ENCODE assay signal across 8 cellular contexts in the genomic region with DNA sequence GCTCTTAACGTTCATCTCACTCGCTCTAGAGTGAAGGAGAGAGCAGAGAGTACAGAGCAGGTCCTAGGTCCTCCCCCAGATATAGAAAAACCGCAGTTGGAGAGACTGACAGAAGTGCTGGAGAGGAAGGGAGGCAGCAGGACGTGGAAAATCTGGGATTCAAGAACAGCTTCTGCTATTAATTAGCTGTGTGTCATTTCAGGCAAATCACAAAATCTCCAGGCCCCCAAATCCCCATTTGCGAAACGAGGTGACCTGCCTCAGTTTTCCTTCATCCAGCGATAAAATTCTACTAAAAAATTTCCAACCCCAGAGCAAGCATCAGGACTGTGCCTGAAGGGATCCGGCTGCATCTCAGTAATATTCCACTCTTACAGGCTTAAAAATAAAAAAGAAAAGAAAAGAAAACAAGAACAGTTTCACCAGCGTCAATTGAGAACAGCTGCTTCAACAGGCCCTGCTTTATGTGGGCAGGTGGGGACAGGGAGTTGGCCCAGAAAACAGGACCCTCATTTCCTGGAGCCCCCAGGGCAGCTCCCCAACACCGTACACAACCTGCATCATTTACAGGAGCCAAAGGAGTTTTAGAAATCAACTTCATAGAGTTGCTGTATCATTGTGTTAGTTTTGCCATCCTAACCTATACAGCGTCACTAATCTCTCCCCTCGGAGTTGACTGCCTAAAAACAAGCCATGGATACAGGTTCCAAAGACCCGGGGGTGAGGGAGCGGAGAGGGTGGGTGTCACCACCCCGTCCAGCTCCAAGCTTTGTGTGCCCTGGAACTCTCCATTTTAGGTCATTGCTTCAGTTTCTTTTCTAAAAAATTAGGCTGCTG. TPM values are rescaled to one million over a fixed set of nuclear protein-coding genes. Genes with fewer than 3 reads are reported as not detected.
DNase-seq lines count a peak whose midpoint lies in the region; ATAC-seq and TF ChIP-seq lines count a peak whose summit lies in the region.

No MANE protein-coding gene starts in this region.

- ATAC-seq in GM21619 (IDR thresholded peaks at IDR 0.05; ENCODE audit: unreplicated experiment) (peak; percentile 2), esophagus mucosa (no peak)

- TF ChIP-seq EP300 in ovary (IDR thresholded peaks at IDR 0.05): no peak

- H3K4me1 ChIP-seq in ovary (ENCODE audit: insufficient read depth): peaks cover 23% of the 10 kb centered on the region

- intact Hi-C loops in ovary (cut with DNase I): loop anchor here in 2 of 4 donors (2.0 to 5.0 kb wide), 2 partner anchors 74 kb away; a partner anchor contains a TSS

- H3K9me3 ChIP-seq in ovary: no peaks in the 10 kb centered on the region

- WGBS in ovary, 3 donors: 5 to 8% (median 8%) methylated on average over 15 of the region's 15 CpGs

- H3K27ac ChIP-seq in C4-2B (peak overlapping the region; percentile 100), ovary (peak overlapping the region; percentile 80 to 91)

- TF ChIP-seq CTCF in C4-2B (conservative IDR thresholded peaks at IDR 0.05): no peak
- no peak for TF ChIP-seq CTCF in epithelial cell of proximal tubule (conservative IDR thresholded peaks at IDR 0.05; ENCODE audit: low read depth, low read length)
- TF ChIP-seq CTCF in ovary (IDR thresholded peaks at IDR 0.05): no peak

- H3K4me3 ChIP-seq in epithelial cell of proximal tubule (ENCODE audit: low read depth, low read length) (peak overlapping the region; percentile 39), ovary (peak overlapping the region; percentile 41)

- no peak for TF ChIP-seq POLR2A in ovary (IDR thresholded peaks at IDR 0.05)

- H3K27me3 ChIP-seq in ovary: no peaks in the 10 kb centered on the region

- DNase-seq in epithelial cell of proximal tubule (ENCODE audit: low read depth) (no peak), ovary (peak in 3 of 5 donors; percentile 35 to 50 (median 46)), occipital lobe (lab: John Stamatoyannopoulos, UW) (no peak), activated gamma-delta T cell treated with Interleukin-2 at 50 U/mL for 16 hours (no peak)

- H3K36me3 ChIP-seq in ovary: no peaks in the 10 kb centered on the region

TF ChIP-seq in PFSK-1, 5 proteins besides CTCF, POLR2A, EP300 and RAD21:
- peak; percentile 13; the same call in 1 of the 2 replicates for TF ChIP-seq SIN3A (IDR thresholded peaks at IDR 0.05; ENCODE audit: borderline replicate concordance, insufficient read depth, low read length)
- 0 out of 2 replicates have a peak, but pooled peaks have one; percentile 54 for TF ChIP-seq TAF1 (IDR thresholded peaks at IDR 0.05; ENCODE audit: borderline replicate concordance, insufficient read depth, low read length)
- no peak for TF ChIP-seq FOXP2 (optimal IDR thresholded peaks at IDR 0.05; ENCODE audit: borderline replicate concordance, extremely low read depth, extremely low read length, insufficient read depth)
- peak; percentile 67 for TF ChIP-seq POLR2AphosphoS5 (IDR thresholded peaks at IDR 0.05; ENCODE audit: low read depth, low read length)
- TF ChIP-seq, protein P1, sequence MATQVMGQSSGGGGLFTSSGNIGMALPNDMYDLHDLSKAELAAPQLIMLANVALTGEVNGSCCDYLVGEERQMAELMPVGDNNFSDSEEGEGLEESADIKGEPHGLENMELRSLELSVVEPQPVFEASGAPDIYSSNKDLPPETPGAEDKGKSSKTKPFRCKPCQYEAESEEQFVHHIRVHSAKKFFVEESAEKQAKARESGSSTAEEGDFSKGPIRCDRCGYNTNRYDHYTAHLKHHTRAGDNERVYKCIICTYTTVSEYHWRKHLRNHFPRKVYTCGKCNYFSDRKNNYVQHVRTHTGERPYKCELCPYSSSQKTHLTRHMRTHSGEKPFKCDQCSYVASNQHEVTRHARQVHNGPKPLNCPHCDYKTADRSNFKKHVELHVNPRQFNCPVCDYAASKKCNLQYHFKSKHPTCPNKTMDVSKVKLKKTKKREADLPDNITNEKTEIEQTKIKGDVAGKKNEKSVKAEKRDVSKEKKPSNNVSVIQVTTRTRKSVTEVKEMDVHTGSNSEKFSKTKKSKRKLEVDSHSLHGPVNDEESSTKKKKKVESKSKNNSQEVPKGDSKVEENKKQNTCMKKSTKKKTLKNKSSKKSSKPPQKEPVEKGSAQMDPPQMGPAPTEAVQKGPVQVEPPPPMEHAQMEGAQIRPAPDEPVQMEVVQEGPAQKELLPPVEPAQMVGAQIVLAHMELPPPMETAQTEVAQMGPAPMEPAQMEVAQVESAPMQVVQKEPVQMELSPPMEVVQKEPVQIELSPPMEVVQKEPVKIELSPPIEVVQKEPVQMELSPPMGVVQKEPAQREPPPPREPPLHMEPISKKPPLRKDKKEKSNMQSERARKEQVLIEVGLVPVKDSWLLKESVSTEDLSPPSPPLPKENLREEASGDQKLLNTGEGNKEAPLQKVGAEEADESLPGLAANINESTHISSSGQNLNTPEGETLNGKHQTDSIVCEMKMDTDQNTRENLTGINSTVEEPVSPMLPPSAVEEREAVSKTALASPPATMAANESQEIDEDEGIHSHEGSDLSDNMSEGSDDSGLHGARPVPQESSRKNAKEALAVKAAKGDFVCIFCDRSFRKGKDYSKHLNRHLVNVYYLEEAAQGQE (IDR thresholded peaks at IDR 0.05; ENCODE audit: insufficient read depth in 1 of 2, low read depth in 2 of 2, low read length in 2 of 2): 0 out of 4 replicates have a peak, but pooled peaks of 1 of the 2 experiments have one; percentile 26

RNA-seq across cellular contexts. Expression of a gene that starts 2.3 kb away (rescaled TPM):
- polyA plus RNA-seq in PFSK-1 (2012; ENCODE audit: insufficient read length, low read depth): 336 TPM
- total RNA-seq in epithelial cell of proximal tubule (343 and 1,362 TPM in 2 replicates), ovary (over 10,000 TPM in 4 of 7 donors, 1,000 to 10,000 TPM in 3; 4,813 to 13,132 (median 10,519) TPM), occipital lobe (11,800 TPM), esophagus mucosa (4,086 TPM)
- 100 to 1,000 TPM; 396 to 616 TPM for polyA plus RNA-seq in ovary

RNA-seq across cellular contexts. Expression of a gene that starts 28.4 kb away (rescaled TPM):
- polyA plus RNA-seq in PFSK-1 (2012; ENCODE audit: insufficient read length, low read depth): 192 TPM
- 81.2 and 101 TPM in 2 replicates for total RNA-seq in epithelial cell of proximal tubule
- 100 to 1,000 TPM in 1 of 7 donors, 10 to 100 TPM in 6; 59.0 to 118 (median 96.2) TPM for total RNA-seq in ovary
- 10 to 100 TPM; 11.7 to 71.6 TPM for polyA plus RNA-seq in ovary
- total RNA-seq in occipital lobe: 34.2 TPM
- 36.7 TPM for total RNA-seq in esophagus mucosa

Comparison
In these comparisons a context has a peak if more than half of its experiments do, and no peak if none do; other contexts are left out.
1. DNase-seq: peak in ovary (3 of 5); none in epithelial cell of proximal tubule (single experiment), occipital lobe (single experiment) and activated gamma-delta T cell treated with Interleukin-2 at 50 U/mL for 16 hours (single experiment).